ENCODE assay signal across 8 cellular contexts in genomic region chr1:27109103-27109822, GRCh38. TPM values are rescaled to one million over a fixed set of nuclear protein-coding genes. Genes with fewer than 3 reads are reported as not detected.
DNase-seq lines count a peak whose midpoint lies in the region; ATAC-seq and TF ChIP-seq lines count a peak whose summit lies in the region.

No MANE protein-coding gene starts in this region.

- H4K91ac ChIP-seq in mesenchymal stem cell (ENCODE audit: low read length), result no peak overlapping the region

- no peak overlapping the region for H3K18ac ChIP-seq in mesenchymal stem cell (ENCODE audit: low read depth in 1 of 2, low read length in 2 of 2)

- no peak overlapping the region for H3K4me3 ChIP-seq in CD8-positive, alpha-beta memory T cell (ENCODE audit: low read length)
- H3K4me3 ChIP-seq in H7 (ENCODE audit: insufficient read depth, low read depth, low read length) (no peak overlapping the region), mesenchymal stem cell (ENCODE audit: insufficient read depth in 1 of 2, low read depth in 1 of 2, low read length in 2 of 2) (peak overlapping the region in 1 of 2 experiments; percentile 8)

- CTCF ChIA-PET in CD8-positive, alpha-beta memory T cell (lab: Charles Lee), result interaction anchor here (0.7 to 1.5 kb wide), 4 partner anchors 63 to 189 kb away, joined by 3 to 5 read pairs (median 4); no protein-coding TSS in a partner anchor
- CTCF ChIA-PET in WTC11 (lab: Charles Lee), result interaction anchor here (0.5 to 1.7 kb wide), 40 partner anchors 9 to 865 kb away, joined by 3 to 38 read pairs (median 4); partner anchors contain the start of genes KDF1, SLC9A1, TENT5B and TRNP1

- H3K36me3 ChIP-seq in CD8-positive, alpha-beta memory T cell (ENCODE audit: insufficient read depth, low read length), result no peaks in the 10 kb centered on the region
- H3K36me3 ChIP-seq in H7 (replicated peaks; ENCODE audit: control insufficient read depth, insufficient read depth, low read length), result no peaks in the 10 kb centered on the region; the same call in 1 of the 2 replicates
- H3K36me3 ChIP-seq in mesenchymal stem cell (ENCODE audit: control insufficient read depth in 1 of 2, insufficient read depth in 2 of 2, low read depth in 1 of 2, low read length in 2 of 2), result peaks cover 28 to 29% of the 10 kb centered on the region in 2 experiments

- 91% methylated on average over 23 of the region's 23 CpGs for WGBS in mesenchymal stem cell

- H4K8ac ChIP-seq in mesenchymal stem cell (ENCODE audit: low read length), result no peak overlapping the region

- no peak overlapping the region for H3K14ac ChIP-seq in mesenchymal stem cell (ENCODE audit: low read length in 2 of 2)

- H2AK5ac ChIP-seq in mesenchymal stem cell (ENCODE audit: low read length, severe bottlenecking), result no peak overlapping the region

- no peaks in the 10 kb centered on the region for H3K9me3 Mint-ChIP-seq in CD8-positive, alpha-beta memory T cell
- H3K9me3 Mint-ChIP-seq in WTC11, result no peaks in the 10 kb centered on the region

- POLR2A ChIA-PET in CD8-positive, alpha-beta memory T cell (lab: Charles Lee), result interaction anchor here (1.1 kb wide), 1 partner anchor 45 kb away, joined by 3 read pairs; the partner anchor contains the start of gene SLC9A1
- POLR2A ChIA-PET in WTC11 (lab: Charles Lee), result no interaction called here

- peaks cover 31 to 41% (median 35%) of the 10 kb centered on the region in 3 donors for H3K4me1 Mint-ChIP-seq in CD8-positive, alpha-beta memory T cell
- H3K4me1 Mint-ChIP-seq in WTC11, result peaks cover 12% of the 10 kb centered on the region

- no peak overlapping the region for H3K4ac ChIP-seq in mesenchymal stem cell (ENCODE audit: low read depth in 1 of 2, low read length in 2 of 2)

- no peak overlapping the region for H3K27ac ChIP-seq in CD8-positive, alpha-beta memory T cell (ENCODE audit: low read depth, low read length)
- no peak overlapping the region for H3K27ac ChIP-seq in mesenchymal stem cell (ENCODE audit: low read length, poor library complexity, severe bottlenecking)

- H3K9me3 ChIP-seq in CD8-positive, alpha-beta memory T cell (ENCODE audit: low read length), result no peaks in the 10 kb centered on the region
- no peaks in the 10 kb centered on the region for H3K9me3 ChIP-seq in mesenchymal stem cell (ENCODE audit: control insufficient read depth, low read length)

- H3K23ac ChIP-seq in mesenchymal stem cell (ENCODE audit: low read length in 2 of 2), result no peak overlapping the region

- TF ChIP-seq CTCF in WTC11 (IDR thresholded peaks at IDR 0.05), result peak; percentile 22; the same call in 1 of the 2 replicates

- peak overlapping the region in 7 of 8 donors; percentile 61 to 94 (median 72) for H3K27ac Mint-ChIP-seq in CD8-positive, alpha-beta memory T cell
- peak overlapping the region; percentile 67 for H3K27ac Mint-ChIP-seq in WTC11

- H2BK5ac ChIP-seq in mesenchymal stem cell (ENCODE audit: low read depth, low read length, poor library complexity, severe bottlenecking), result no peak overlapping the region

- no peak overlapping the region for H3K9ac ChIP-seq in mesenchymal stem cell (ENCODE audit: low read length)

- H3K79me1 ChIP-seq in mesenchymal stem cell (replicated peaks; ENCODE audit: low read length, poor library complexity, severe bottlenecking), result peaks cover 23% of the 10 kb centered on the region

- no peak overlapping the region for H3K4me2 ChIP-seq in mesenchymal stem cell (ENCODE audit: low read length, poor library complexity, severe bottlenecking)

- H2BK12ac ChIP-seq in mesenchymal stem cell (ENCODE audit: low read length in 2 of 2), result no peak overlapping the region

- H3K4me1 ChIP-seq in CD8-positive, alpha-beta memory T cell (ENCODE audit: insufficient read depth, low read length), result peaks cover 31% of the 10 kb centered on the region
- H3K4me1 ChIP-seq in mesenchymal stem cell (ENCODE audit: control insufficient read depth, insufficient read depth, low read depth, low read length), result peaks cover 18% of the 10 kb centered on the region

- no peak for DNase-seq in CD8-positive, alpha-beta memory T cell
- DNase-seq in H7 (peak; percentile 90), WTC11 (ENCODE audit: low spot score) (peak; percentile 85), mesenchymal stem cell (no peak), NCI-H345 (lab: John Stamatoyannopoulos, UW) (no peak), AG08395 (ENCODE audit: low spot score) (no peak), NCI-H1105 (lab: John Stamatoyannopoulos, UW) (no peak)

- H3K27me3 Mint-ChIP-seq in CD8-positive, alpha-beta memory T cell, result no peaks in the 10 kb centered on the region
- H3K27me3 Mint-ChIP-seq in WTC11 (ENCODE audit: low read depth), result no peaks in the 10 kb centered on the region

- H3K4me3 Mint-ChIP-seq in CD8-positive, alpha-beta memory T cell, result peak overlapping the region in 3 of 7 donors; percentile 9 to 53 (median 38)
- no peak overlapping the region for H3K4me3 Mint-ChIP-seq in WTC11

- H2AFZ ChIP-seq in mesenchymal stem cell (ENCODE audit: low read depth, low read length), result no peak overlapping the region

- ATAC-seq in WTC11 (peak; percentile 79), GM18909 (IDR thresholded peaks at IDR 0.05; ENCODE audit: poor library complexity, unreplicated experiment) (no peak)

- no peak overlapping the region for H2BK120ac ChIP-seq in mesenchymal stem cell (ENCODE audit: low read depth, low read length)

- no peaks in the 10 kb centered on the region for H3K27me3 ChIP-seq in CD8-positive, alpha-beta memory T cell (ENCODE audit: insufficient read depth, low read length, poor library complexity, severe bottlenecking)
- H3K27me3 ChIP-seq in H7 (ENCODE audit: control insufficient read depth, insufficient read depth, low read length) (no peaks in the 10 kb centered on the region), mesenchymal stem cell (ENCODE audit: control insufficient read depth in 1 of 2, insufficient read depth in 1 of 2, low read length in 2 of 2) (no peaks in the 10 kb centered on the region)

- H2BK15ac ChIP-seq in mesenchymal stem cell (ENCODE audit: low read depth, poor library complexity, severe bottlenecking), result peak overlapping the region; percentile 29

- H3K36me3 Mint-ChIP-seq in CD8-positive, alpha-beta memory T cell, result peaks cover 0 to 27% (median 2%) of the 10 kb centered on the region in 3 donors
- H3K36me3 Mint-ChIP-seq in WTC11, result peaks cover 6% of the 10 kb centered on the region; the same call in 1 of the 2 replicates

TF ChIP-seq in WTC11, 78 proteins besides CTCF, POLR2A, EP300 and RAD21:
- no peak for TF ChIP-seq STAT6 (CRISPR knock-in tag; conservative IDR thresholded peaks at IDR 0.05; ENCODE audit: low read depth)
- TF ChIP-seq NFATC4 (CRISPR knock-in tag; IDR thresholded peaks at IDR 0.05), result no peak
- TF ChIP-seq ZMAT4 (CRISPR knock-in tag; IDR thresholded peaks at IDR 0.05), result no peak

RNA-seq across cellular contexts. Expression of gene SLC9A1, which starts 45.7 kb away (rescaled TPM):
- 10 to 100 TPM; 23.9 to 24.8 TPM for total RNA-seq in CD8-positive, alpha-beta memory T cell
- polyA plus RNA-seq in CD8-positive, alpha-beta memory T cell, result 15.3 TPM
- 12.6 and 13.1 TPM in 2 replicates for total RNA-seq in H7 (2014; rRNA removed; shearing (Covaris generic))
- 22.0 to 25.1 TPM (median 22.5 TPM) in 3 replicates for total RNA-seq in WTC11 (2021)
- 37.0 TPM for polyA plus RNA-seq in mesenchymal stem cell (2013, experiment 1 of 2)
- 36.1 TPM for polyA plus RNA-seq in mesenchymal stem cell (2013, experiment 2 of 2)

Comparison
In these comparisons a context has a peak if more than half of its experiments do, and no peak if none do; other contexts are left out.
1. DNase-seq: peak in H7 (single experiment) and WTC11 (single experiment); none in CD8-positive, alpha-beta memory T cell (0 of 5), mesenchymal stem cell (single experiment), NCI-H345 (single experiment), AG08395 (single experiment) and NCI-H1105 (single experiment).